Comparison of ENCODE assay signal across 32 cellular contexts in the genomic region with DNA sequence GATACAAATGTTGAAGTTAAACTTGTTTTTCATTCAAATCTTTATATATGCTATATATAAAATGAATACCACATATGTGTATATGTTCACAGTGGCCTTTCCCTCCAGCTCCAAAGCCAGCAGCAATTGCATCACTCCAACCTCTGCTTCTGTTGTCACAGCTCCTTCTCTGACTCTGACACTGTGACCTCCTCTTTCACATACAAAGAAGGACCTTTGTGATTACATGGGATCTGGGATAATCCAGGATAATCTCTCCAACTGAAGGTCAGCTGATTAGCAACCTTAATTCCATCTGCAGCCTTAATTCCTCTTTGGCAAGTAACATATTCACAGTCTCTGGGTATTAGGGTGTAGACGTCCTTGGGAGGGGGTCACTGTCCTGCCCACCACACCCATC.
"Had no signal": no experiment of that assay in that cellular context is flagged by ENCODE, and none has a peak within 500 bp of the region (broad histone marks: within the 10 kb centered on the region; RNA-seq: fewer than 3 reads in every experiment).

No MANE protein-coding gene starts in this region.

- H3K4me3 Mint-ChIP-seq: activated CD4-positive, alpha-beta T cell treated with anti-CD3 and anti-CD28 coated beads, Interleukin-2, amount 10 ng/mL, durations not matched to agents 24 days and 14 days; activated CD8-positive, alpha-beta T cell treated with anti-CD3 and anti-CD28 coated beads for 36 hours; activated naive CD4-positive, alpha-beta T cell treated with anti-CD3 and anti-CD28 coated beads for 36 hours; activated T-cell treated with anti-CD3 and anti-CD28 coated beads, Interleukin-2, amount 50 U/mL, for 24 hours; T-helper 1 cell treated with Interleukin-12 subunit alpha and Interleukin-12 subunit beta and Interleukin-4 antibody, amounts not matched to agents 30 μg/mL and 1 μg/mL, for 36 hours had no signal

- DNase-seq: activated CD4-positive, alpha-beta T cell treated with anti-CD3 and anti-CD28 coated beads, Interleukin-2, amount 10 ng/mL, durations not matched to agents 24 days and 14 days; activated CD4-positive, alpha-beta T cell treated with anti-CD3 and anti-CD28 coated beads, Interleukin-2, amount 50 U/mL, for 4 hours; activated CD8-positive, alpha-beta T cell treated with anti-CD3 and anti-CD28 coated beads for 36 hours; activated gamma-delta T cell; activated naive CD4-positive, alpha-beta T cell treated with anti-CD3 and anti-CD28 coated beads for 36 hours; activated T-cell treated with anti-CD3 and anti-CD28 coated beads, Interleukin-2, amount 50 U/mL, for 24 hours; adrenal gland; body of pancreas; Kasumi-1; KG1; MG63; NCI-H1048; NCI-H146; NCI-H187; NCI-H2029 treated with DMSO at 0.1 percent for 48 hours; NCI-H2107; NCI-H2171 treated with DMSO at 0.1 percent for 48 hours; NCI-H2227 treated with DMSO at 0.1 percent for 48 hours; NCI-H446 treated with DMSO at 0.1 percent for 48 hours; NCI-H69; NK-92 treated with Interleukin-12 subunit alpha and Interleukin-12 subunit beta, amount 100 ng/mL, for 24 hours; PC-3; Peyer's patch; RPMI8226; SHP77 treated with DMSO at 0.1 percent for 48 hours; SK-N-SH; T1000 had no signal

- H3K36me3 Mint-ChIP-seq: activated naive CD4-positive, alpha-beta T cell treated with anti-CD3 and anti-CD28 coated beads, Interleukin-2, amount 50 U/mL, for 72 hours had no signal

- H3K27ac ChIP-seq: adrenal gland, body of pancreas, breast epithelium, Peyer's patch, SJSA1 had no signal

- H3K27me3 ChIP-seq: adrenal gland, body of pancreas, breast epithelium, MG63, Peyer's patch, SJSA1 had no signal

- H3K27me3 Mint-ChIP-seq: activated CD4-positive, alpha-beta T cell treated with anti-CD3 and anti-CD28 coated beads, Interleukin-2, amount 10 ng/mL, durations not matched to agents 24 days and 14 days; activated CD8-positive, alpha-beta T cell treated with anti-CD3 and anti-CD28 coated beads for 36 hours; activated T-cell treated with anti-CD3 and anti-CD28 coated beads, Interleukin-2, amount 50 U/mL, for 24 hours had no signal

- H3K4me3 ChIP-seq: adrenal gland, body of pancreas, breast epithelium, MG63, Peyer's patch, SJSA1 had no signal

- H3K27ac Mint-ChIP-seq: activated CD4-positive, alpha-beta T cell treated with anti-CD3 and anti-CD28 coated beads, Interleukin-2, amount 10 ng/mL, durations not matched to agents 24 days and 14 days; activated CD8-positive, alpha-beta T cell treated with anti-CD3 and anti-CD28 coated beads for 36 hours; activated naive CD4-positive, alpha-beta T cell treated with anti-CD3 and anti-CD28 coated beads for 36 hours; activated naive CD4-positive, alpha-beta T cell treated with anti-CD3 and anti-CD28 coated beads, Interleukin-2, amount 50 U/mL, for 72 hours; activated T-cell treated with anti-CD3 and anti-CD28 coated beads, Interleukin-2, amount 50 U/mL, for 24 hours; activated T-helper 2 cell treated with anti-CD3 and anti-CD28 coated beads, Interferon-gamma antibody, Interleukin-2, Interleukin-4, amounts not matched to agents 10 μg/mL and 5 μg/mL and 100 μg/mL, durations not matched to agents 14 hours and 24 hours and 36 hours had no signal

- H3K9me3 Mint-ChIP-seq: activated CD4-positive, alpha-beta T cell treated with anti-CD3 and anti-CD28 coated beads, Interleukin-2, amount 10 ng/mL, durations not matched to agents 24 days and 14 days; activated CD8-positive, alpha-beta T cell treated with anti-CD3 and anti-CD28 coated beads for 36 hours; activated naive CD4-positive, alpha-beta T cell treated with anti-CD3 and anti-CD28 coated beads for 36 hours; activated naive CD4-positive, alpha-beta T cell treated with anti-CD3 and anti-CD28 coated beads, Interleukin-2, amount 50 U/mL, for 72 hours; activated T-cell treated with anti-CD3 and anti-CD28 coated beads, Interleukin-2, amount 50 U/mL, for 24 hours; activated T-helper 2 cell treated with anti-CD3 and anti-CD28 coated beads, Interferon-gamma antibody, Interleukin-2, Interleukin-4, amounts not matched to agents 10 μg/mL and 5 μg/mL and 100 μg/mL, durations not matched to agents 14 hours and 24 hours and 36 hours; T-helper 1 cell treated with Interleukin-12 subunit alpha and Interleukin-12 subunit beta and Interleukin-4 antibody, amounts not matched to agents 30 μg/mL and 1 μg/mL, for 36 hours had no signal
